ENCODE assay signal across 8 cellular contexts in genomic region chr16:787261-787966, GRCh38. TPM values are rescaled to one million over a fixed set of nuclear protein-coding genes. Genes with fewer than 3 reads are reported as not detected.
DNase-seq lines count a peak whose midpoint lies in the region; ATAC-seq and TF ChIP-seq lines count a peak whose summit lies in the region.

No MANE protein-coding gene starts in this region.

- H3K4me3 ChIP-seq in left lung = peak overlapping the region; percentile 92 to 97
- peak overlapping the region; percentile 81 to 95 (median 86) for H3K4me3 ChIP-seq in tibial nerve

- peaks cover 11% of the 10 kb centered on the region for H3K4me1 Mint-ChIP-seq in activated T-cell treated with anti-CD3 and anti-CD28 coated beads, Interleukin-2, amount 50 U/mL, for 4 hours (ENCODE audit: low read depth)
- H3K4me1 Mint-ChIP-seq in activated T-helper 17 cell treated with anti-CD3 and anti-CD28 coated beads, Interleukin-2, amount 50 U/mL, for 72 hours = no peaks in the 10 kb centered on the region

- peak overlapping the region; percentile 91 for H3K4me3 Mint-ChIP-seq in activated T-cell treated with anti-CD3 and anti-CD28 coated beads, Interleukin-2, amount 50 U/mL, for 4 hours
- H3K4me3 Mint-ChIP-seq in activated T-helper 17 cell treated with anti-CD3 and anti-CD28 coated beads, Interleukin-2, amount 50 U/mL, for 72 hours = peak overlapping the region; percentile 79

- H3K36me3 ChIP-seq in left lung (peaks cover 0 to 38% of the 10 kb centered on the region in 2 donors), tibial nerve (peaks cover 0 to 50% (median 0%) of the 10 kb centered on the region in 3 donors)

- H3K27me3 Mint-ChIP-seq in activated T-cell treated with anti-CD3 and anti-CD28 coated beads, Interleukin-2, amount 50 U/mL, for 4 hours (ENCODE audit: low read depth) = no peaks in the 10 kb centered on the region
- no peaks in the 10 kb centered on the region for H3K27me3 Mint-ChIP-seq in activated T-helper 17 cell treated with anti-CD3 and anti-CD28 coated beads, Interleukin-2, amount 50 U/mL, for 72 hours

- WGBS in tibial nerve, 2 donors = 49% methylated on average over 39 of the region's 48 CpGs

- H3K27ac Mint-ChIP-seq in activated T-helper 17 cell treated with anti-CD3 and anti-CD28 coated beads, Interleukin-2, amount 50 U/mL, for 72 hours = peak overlapping the region; percentile 56

- TF ChIP-seq CTCF in left lung (IDR thresholded peaks at IDR 0.05) = no peak
- no peak for TF ChIP-seq CTCF in tibial nerve (IDR thresholded peaks at IDR 0.05)

- H3K36me3 Mint-ChIP-seq in activated T-cell treated with anti-CD3 and anti-CD28 coated beads, Interleukin-2, amount 50 U/mL, for 4 hours (ENCODE audit: insufficient read depth) = peaks cover 5% of the 10 kb centered on the region
- H3K36me3 Mint-ChIP-seq in activated T-helper 17 cell treated with anti-CD3 and anti-CD28 coated beads, Interleukin-2, amount 50 U/mL, for 72 hours (ENCODE audit: low read depth) = peaks cover 12% of the 10 kb centered on the region

- TF ChIP-seq EP300 in tibial nerve (IDR thresholded peaks at IDR 0.05) = no peak

- no peak for DNase-seq in activated T-cell treated with anti-CD3 and anti-CD28 coated beads, Interleukin-2, amount 50 U/mL, for 4 hours
- DNase-seq in activated T-cell treated with anti-CD3 and anti-CD28 coated beads for 4 hours (no peak), left lung (no peak), tibial nerve (ENCODE audit: low spot score in 2 of 2) (no peak), SIG-M5 treated with dmso at 0.1 percent for 504 hours (lab: John Stamatoyannopoulos, UW; ENCODE audit: unreplicated experiment) (no peak), SK-N-DZ (ENCODE audit: low spot score) (no peak)

- peaks cover 0 to 16% of the 10 kb centered on the region in 2 donors for H3K27me3 ChIP-seq in left lung
- peaks cover 0 to 7% of the 10 kb centered on the region in 2 donors for H3K27me3 ChIP-seq in tibial nerve

- H3K27ac ChIP-seq in left lung = peak overlapping the region in 1 of 2 donors; percentile 71
- H3K27ac ChIP-seq in tibial nerve = peak overlapping the region in 2 of 4 donors; percentile 81

- intact Hi-C loops in left lung (cut with DNase I) = no loop called here

- H3K9me3 ChIP-seq in left lung (no peaks in the 10 kb centered on the region), tibial nerve (no peaks in the 10 kb centered on the region)

- no peaks in the 10 kb centered on the region for H3K9me3 Mint-ChIP-seq in activated T-cell treated with anti-CD3 and anti-CD28 coated beads, Interleukin-2, amount 50 U/mL, for 4 hours
- no peaks in the 10 kb centered on the region for H3K9me3 Mint-ChIP-seq in activated T-helper 17 cell treated with anti-CD3 and anti-CD28 coated beads, Interleukin-2, amount 50 U/mL, for 72 hours

- no peak for TF ChIP-seq POLR2A in tibial nerve (IDR thresholded peaks at IDR 0.05)

- no peak for ATAC-seq in activated T-cell treated with anti-CD3 and anti-CD28 coated beads, Interleukin-2, amount 50 U/mL, for 4 hours
- no peak for ATAC-seq in activated T-helper 17 cell treated with anti-CD3 and anti-CD28 coated beads, Interleukin-2, amount 50 U/mL, for 72 hours (replicated peaks)
- ATAC-seq in left lung (no peak), GM21825 (IDR thresholded peaks at IDR 0.05; ENCODE audit: unreplicated experiment) (no peak)

- peaks cover 11 to 24% of the 10 kb centered on the region in 2 donors for H3K4me1 ChIP-seq in left lung
- H3K4me1 ChIP-seq in tibial nerve = peaks cover 0 to 44% (median 13%) of the 10 kb centered on the region in 4 donors

RNA-seq across cellular contexts. Expression of gene RPUSD1, which starts 0.8 kb away (rescaled TPM):
- total RNA-seq in activated T-cell treated with anti-CD3 and anti-CD28 coated beads, Interleukin-2, amount 50 U/mL, for 4 hours = 10 to 100 TPM; 72.3 to 99.0 (median 75.1) TPM
- total RNA-seq in activated T-helper 17 cell treated with anti-CD3 and anti-CD28 coated beads, Interleukin-2, amount 50 U/mL, for 72 hours = 10 to 100 TPM; 13.2 to 40.6 TPM
- total RNA-seq in left lung (10 to 100 TPM; 12.6 to 21.0 TPM), tibial nerve (10 to 100 TPM in 3 of 4 donors, 1 to 10 TPM in 1; 8.5 to 18.3 (median 12.5) TPM)
- 45.2 and 48.0 TPM in 2 replicates for polyA plus RNA-seq in SK-N-DZ (2014; cell fraction: cytosol; rRNA removed)
- 80.5 and 93.6 TPM in 2 replicates for polyA plus RNA-seq in SK-N-DZ (2014; cell fraction: nucleus; rRNA removed)

RNA-seq across cellular contexts. Expression of gene CHTF18, which starts 1.0 kb away (rescaled TPM):
- 100 to 1,000 TPM; 138 to 171 (median 161) TPM for total RNA-seq in activated T-cell treated with anti-CD3 and anti-CD28 coated beads, Interleukin-2, amount 50 U/mL, for 4 hours
- 10 to 100 TPM; 65.4 to 87.1 TPM for total RNA-seq in activated T-helper 17 cell treated with anti-CD3 and anti-CD28 coated beads, Interleukin-2, amount 50 U/mL, for 72 hours
- total RNA-seq in left lung = 10 to 100 TPM; 18.8 to 35.5 TPM
- 10 to 100 TPM in 3 of 4 donors, 1 to 10 TPM in 1; 6.1 to 57.5 (median 17.7) TPM for total RNA-seq in tibial nerve
- 43.5 and 53.8 TPM in 2 replicates for polyA plus RNA-seq in SK-N-DZ (2014; cell fraction: cytosol; rRNA removed)
- 694 and 762 TPM in 2 replicates for polyA plus RNA-seq in SK-N-DZ (2014; cell fraction: nucleus; rRNA removed)

RNA-seq across cellular contexts. Expression of gene GNG13, which starts 13.1 kb away (rescaled TPM):
- not detected for total RNA-seq in activated T-cell treated with anti-CD3 and anti-CD28 coated beads, Interleukin-2, amount 50 U/mL, for 4 hours
- not detected for total RNA-seq in activated T-helper 17 cell treated with anti-CD3 and anti-CD28 coated beads, Interleukin-2, amount 50 U/mL, for 72 hours
- total RNA-seq in left lung = not detected
- total RNA-seq in tibial nerve = not detected
- polyA plus RNA-seq in SK-N-DZ (2014; cell fraction: cytosol; rRNA removed) = not detected in 2 replicates
- polyA plus RNA-seq in SK-N-DZ (2014; cell fraction: nucleus; rRNA removed) = not detected in 2 replicates

RNA-seq across cellular contexts. Expression of gene MSLN, which starts 26.9 kb away (rescaled TPM):
- under 1 TPM in 1 of 3 donors, not detected in 2; 0.08 TPM for total RNA-seq in activated T-cell treated with anti-CD3 and anti-CD28 coated beads, Interleukin-2, amount 50 U/mL, for 4 hours
- not detected for total RNA-seq in activated T-helper 17 cell treated with anti-CD3 and anti-CD28 coated beads, Interleukin-2, amount 50 U/mL, for 72 hours
- total RNA-seq in left lung (100 to 1,000 TPM in 1 of 2 donors, 10 to 100 TPM in 1; 55.5 to 464 TPM), tibial nerve (1 to 10 TPM in 1 of 4 donors, not detected in 3; 1.5 TPM)
- polyA plus RNA-seq in SK-N-DZ (2014; cell fraction: cytosol; rRNA removed) = not detected in 2 replicates
- 0.07 and 0.52 TPM in 2 replicates for polyA plus RNA-seq in SK-N-DZ (2014; cell fraction: nucleus; rRNA removed)

RNA-seq across cellular contexts. Expression of gene CIAO3, which starts 46.6 kb away (rescaled TPM):
- total RNA-seq in activated T-cell treated with anti-CD3 and anti-CD28 coated beads, Interleukin-2, amount 50 U/mL, for 4 hours = 10 to 100 TPM; 30.1 to 39.5 (median 34.8) TPM
- total RNA-seq in activated T-helper 17 cell treated with anti-CD3 and anti-CD28 coated beads, Interleukin-2, amount 50 U/mL, for 72 hours = 10 to 100 TPM; 39.2 to 47.1 TPM
- 10 to 100 TPM; 26.7 to 28.2 TPM for total RNA-seq in left lung
- total RNA-seq in tibial nerve = 10 to 100 TPM; 39.8 to 53.2 (median 45.6) TPM
- polyA plus RNA-seq in SK-N-DZ (2014; cell fraction: cytosol; rRNA removed) = 28.6 and 34.4 TPM in 2 replicates
- polyA plus RNA-seq in SK-N-DZ (2014; cell fraction: nucleus; rRNA removed) = 88.2 and 96.1 TPM in 2 replicates
